In genomic region chr4:70902577-70903281, GRCh38 we compare ENCODE assay signal across 8 cellular contexts. TPM values are rescaled to one million over a fixed set of nuclear protein-coding genes. Genes with fewer than 3 reads are reported as not detected.
DNase-seq lines count a peak whose midpoint lies in the region; ATAC-seq and TF ChIP-seq lines count a peak whose summit lies in the region.

No MANE protein-coding gene starts in this region.

- DNase-seq in NCI-H748 (lab: John Stamatoyannopoulos, UW; ENCODE audit: unreplicated experiment) (peak; percentile 49), NCI-H748 treated with DMSO at 0.1 percent for 48 hours (lab: John Stamatoyannopoulos, UW) (no peak), GM23338 (ENCODE audit: low spot score) (peak; percentile 57), KG1 (lab: John Stamatoyannopoulos, UW) (peak; percentile 30), germinal center (ENCODE audit: low spot score) (peak; percentile 63)
- peak; percentile 33 for DNase-seq in activated T-cell treated with anti-CD3 and anti-CD28 coated beads, Interleukin-2, amount 50 U/mL, for 24 hours
- DNase-seq in activated effector memory CD4-positive, alpha-beta T cell treated with anti-CD3 and anti-CD28 coated beads, Interleukin-2, amount 50 U/mL, for 16 hours, result no peak

- peak overlapping the region; percentile 82; the same call in 1 of the 2 replicates for H3K27ac Mint-ChIP-seq in GM23338
- H3K27ac Mint-ChIP-seq in activated T-cell treated with anti-CD3 and anti-CD28 coated beads, Interleukin-2, amount 50 U/mL, for 24 hours, result peak overlapping the region; percentile 92

- no peak for TF ChIP-seq CTCF in GM23338 (conservative IDR thresholded peaks at IDR 0.05; ENCODE audit: low read depth in 2 of 2)
- TF ChIP-seq CTCF in neutrophil (IDR thresholded peaks at IDR 0.05), result no peak

- ATAC-seq in GM23338, result peak; percentile 75

- peaks cover 3% of the 10 kb centered on the region for H3K27me3 Mint-ChIP-seq in GM23338 (ENCODE audit: insufficient read depth, low read depth, poor library complexity)
- H3K27me3 Mint-ChIP-seq in activated T-cell treated with anti-CD3 and anti-CD28 coated beads, Interleukin-2, amount 50 U/mL, for 24 hours, result no peaks in the 10 kb centered on the region

- H3K27me3 ChIP-seq in GM23338 (ENCODE audit: insufficient read depth) (no peaks in the 10 kb centered on the region), neutrophil (peaks cover 24% of the 10 kb centered on the region)

- peaks cover 7% of the 10 kb centered on the region; the same call in 1 of the 2 replicates for H3K36me3 ChIP-seq in GM23338 (ENCODE audit: insufficient read depth)
- no peaks in the 10 kb centered on the region for H3K36me3 ChIP-seq in neutrophil

- H3K4me1 ChIP-seq in GM23338 (ENCODE audit: insufficient read depth), result peaks cover 7% of the 10 kb centered on the region
- H3K4me1 ChIP-seq in neutrophil (ENCODE audit: control insufficient read depth in 1 of 2, insufficient read depth in 1 of 2, low read depth in 1 of 2, low read length in 1 of 2), result peaks cover 12 to 15% of the 10 kb centered on the region in 2 experiments

- peak overlapping the region; percentile 94 for H2AFZ ChIP-seq in GM23338

- H4K20me1 ChIP-seq in GM23338 (replicated peaks; ENCODE audit: insufficient read depth), result peaks cover 5% of the 10 kb centered on the region; the same call in 1 of the 2 replicates

- H3K4me1 Mint-ChIP-seq in GM23338, result peaks cover 10% of the 10 kb centered on the region; the same call in 2 of the 3 replicates
- H3K4me1 Mint-ChIP-seq in activated T-cell treated with anti-CD3 and anti-CD28 coated beads, Interleukin-2, amount 50 U/mL, for 24 hours (ENCODE audit: low read depth), result peaks cover 38% of the 10 kb centered on the region

- H3F3A ChIP-seq in GM23338 (replicated peaks; ENCODE audit: low read depth), result no peaks in the 10 kb centered on the region

- no peaks in the 10 kb centered on the region for H3K9me2 ChIP-seq in GM23338 (ENCODE audit: insufficient read depth)

- H3K36me3 Mint-ChIP-seq in GM23338 (ENCODE audit: low read depth), result peaks cover 25% of the 10 kb centered on the region
- peaks cover 32% of the 10 kb centered on the region for H3K36me3 Mint-ChIP-seq in activated T-cell treated with anti-CD3 and anti-CD28 coated beads, Interleukin-2, amount 50 U/mL, for 24 hours (ENCODE audit: low read depth)

- H3K9me3 Mint-ChIP-seq in GM23338, result no peaks in the 10 kb centered on the region; the same call in 1 of the 3 replicates
- no peaks in the 10 kb centered on the region for H3K9me3 Mint-ChIP-seq in activated T-cell treated with anti-CD3 and anti-CD28 coated beads, Interleukin-2, amount 50 U/mL, for 24 hours

- H3K27ac ChIP-seq in GM23338 (ENCODE audit: low read depth), result 0 out of 2 replicates have a peak overlapping the region, but pooled peaks have one; percentile 39
- H3K27ac ChIP-seq in neutrophil, result no peak overlapping the region

- H3K4me3 ChIP-seq in GM23338 (peak overlapping the region; percentile 94), neutrophil (ENCODE audit: low read depth in 1 of 2, low read length in 1 of 2) (peak overlapping the region; percentile 61 to 75)

- peak overlapping the region; percentile 98 for H3K4me3 Mint-ChIP-seq in GM23338
- peak overlapping the region; percentile 94 for H3K4me3 Mint-ChIP-seq in activated T-cell treated with anti-CD3 and anti-CD28 coated beads, Interleukin-2, amount 50 U/mL, for 24 hours

- peaks cover 52% of the 10 kb centered on the region for H3K79me2 ChIP-seq in GM23338 (replicated peaks; ENCODE audit: insufficient read depth)

- H3K9me3 ChIP-seq in neutrophil, result no peaks in the 10 kb centered on the region

- H3K4me2 ChIP-seq in GM23338, result peak overlapping the region; percentile 91

TF ChIP-seq in GM23338, 12 proteins besides CTCF, POLR2A, EP300 and RAD21 (continues in another document):
- TF ChIP-seq JUNB (IDR thresholded peaks at IDR 0.05; ENCODE audit: unreplicated experiment), result no peak
- TF ChIP-seq STAT1 (IDR thresholded peaks at IDR 0.05; ENCODE audit: unreplicated experiment), result no peak
- no peak for TF ChIP-seq ZNF331 (CRISPR knock-in tag; IDR thresholded peaks at IDR 0.05; ENCODE audit: low read depth)
- no peak for TF ChIP-seq ZNF462 (CRISPR knock-in tag; IDR thresholded peaks at IDR 0.05)
- TF ChIP-seq REST (IDR thresholded peaks at IDR 0.05; ENCODE audit: unreplicated experiment), result no peak
- no peak for TF ChIP-seq POLR2AphosphoS5 (IDR thresholded peaks at IDR 0.05; ENCODE audit: low read depth)
- no peak for TF ChIP-seq EZH2phosphoT487 (IDR thresholded peaks at IDR 0.05; ENCODE audit: unreplicated experiment)

RNA-seq across cellular contexts. Expression of gene MOB1B, which starts 0.6 kb away (rescaled TPM):
- 30.2 and 40.4 TPM in 2 replicates for total RNA-seq in GM23338 (2014; rRNA removed; shearing (Covaris generic))
- polyA plus RNA-seq in GM23338 (2016; fragmentation: Nextera tagmentation; extraction: Ambion mirVana), result 7.3 and 7.9 TPM in 2 replicates

Comparison
In these comparisons a context has a peak if more than half of its experiments do, and no peak if none do; other contexts are left out.
1. DNase-seq: peak in NCI-H748 (single experiment), GM23338 (single experiment), KG1 (single experiment), activated T-cell treated with anti-CD3 and anti-CD28 coated beads, Interleukin-2, amount 50 U/mL, for 24 hours (single experiment) and germinal center (single experiment); none in NCI-H748 treated with DMSO at 0.1 percent for 48 hours (single experiment) and activated effector memory CD4-positive, alpha-beta T cell treated with anti-CD3 and anti-CD28 coated beads, Interleukin-2, amount 50 U/mL, for 16 hours (single experiment).